Comparison of ENCODE assay signal across 1 cellular context in genomic region chrX:109880629-109881028, GRCh38.
TF ChIP-seq lines count a peak whose summit lies in the region.

No MANE protein-coding gene starts in this region.

TF ChIP-seq in GM12878, 131 proteins besides CTCF, POLR2A, EP300 and RAD21 (continued from another document):
- TF ChIP-seq FOXM1 (IDR thresholded peaks at IDR 0.05; ENCODE audit: low read depth, low read length) (no peak), EED (IDR thresholded peaks at IDR 0.05; ENCODE audit: low read depth) (no peak), SPI1 (IDR thresholded peaks at IDR 0.05; ENCODE audit: borderline replicate concordance, insufficient read depth, low read depth, low read length) (peak; percentile 72; the same call in 1 of the 2 replicates), RB1 (IDR thresholded peaks at IDR 0.05; ENCODE audit: borderline replicate concordance) (no peak), IKZF1 (conservative IDR thresholded peaks at IDR 0.05) (no peak), JUND (IDR thresholded peaks at IDR 0.05; ENCODE audit: low read depth, low read length) (no peak), EGR1 (IDR thresholded peaks at IDR 0.05; ENCODE audit: borderline replicate concordance in 1 of 2, low read depth in 2 of 2, low read length in 2 of 2) (no peak), MYB (IDR thresholded peaks at IDR 0.05; ENCODE audit: borderline replicate concordance, low read depth, low read length) (no peak), MEF2B (IDR thresholded peaks at IDR 0.05; ENCODE audit: partially characterized antibody, poor library complexity, severe bottlenecking) (no peak), REST (IDR thresholded peaks at IDR 0.05; ENCODE audit: low read depth, low read length) (no peak)
